ENCODE assay signal across 13 cellular contexts in the genomic region with DNA sequence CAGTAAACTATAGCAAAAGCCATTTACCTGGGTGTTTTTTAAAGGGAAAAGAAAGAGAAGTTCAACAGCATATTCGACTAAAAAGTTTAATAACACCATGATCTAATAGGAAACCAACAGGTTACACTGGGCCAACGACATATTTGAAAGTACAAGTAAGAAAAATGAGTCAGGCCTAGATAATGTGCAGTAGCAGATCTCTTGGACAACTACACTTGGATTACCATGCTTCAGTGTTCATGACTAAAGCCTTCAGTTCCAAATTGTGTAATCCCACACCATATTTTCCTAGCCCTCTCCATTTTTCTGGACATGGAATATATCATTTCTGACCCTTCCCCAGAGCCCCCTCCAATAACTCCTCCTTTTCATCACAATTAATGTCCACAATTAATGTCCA. TPM values are rescaled to one million over a fixed set of nuclear protein-coding genes. Genes with fewer than 3 reads are reported as not detected.
DNase-seq lines count a peak whose midpoint lies in the region; ATAC-seq and TF ChIP-seq lines count a peak whose summit lies in the region.
"Had no signal": no experiment of that assay in that cellular context is flagged by ENCODE, and none has a peak within 500 bp of the region (broad histone marks: within the 10 kb centered on the region; RNA-seq: fewer than 3 reads in every experiment).

No MANE protein-coding gene starts in this region.

- no peaks in the 10 kb centered on the region for H3K36me3 ChIP-seq in BJ (ENCODE audit: control insufficient read depth, insufficient read depth, low read length)

- no peak for ATAC-seq in activated T-helper 17 cell treated with anti-CD3 and anti-CD28 coated beads, Interleukin-2, amount 50 U/mL, for 72 hours (replicated peaks)
- ATAC-seq in HG03432 (IDR thresholded peaks at IDR 0.05; ENCODE audit: unreplicated experiment) = no peak
- ATAC-seq: naive thymus-derived CD8-positive, alpha-beta T cell had no signal

- no peaks in the 10 kb centered on the region for H3K36me3 Mint-ChIP-seq in activated T-helper 17 cell treated with anti-CD3 and anti-CD28 coated beads, Interleukin-2, amount 50 U/mL, for 72 hours (ENCODE audit: low read depth)
- H3K36me3 Mint-ChIP-seq in glutamatergic neuron (ENCODE audit: unreplicated experiment) = no peaks in the 10 kb centered on the region
- H3K36me3 Mint-ChIP-seq: naive thymus-derived CD8-positive, alpha-beta T cell had no signal

- H3K27me3 ChIP-seq in BJ (ENCODE audit: control insufficient read depth, insufficient read depth, low read length) = no peaks in the 10 kb centered on the region
- H3K27me3 ChIP-seq: dorsolateral prefrontal cortex had no signal

- POLR2A ChIA-PET in BJ (lab: Charles Lee) = no interaction called here

- TF ChIP-seq CTCF in BJ (IDR thresholded peaks at IDR 0.05; ENCODE audit: insufficient read depth, low read depth, low read length) (no peak), choroid plexus epithelial cell (conservative IDR thresholded peaks at IDR 0.05; ENCODE audit: low read depth, low read length) (no peak), glutamatergic neuron (IDR thresholded peaks at IDR 0.05; ENCODE audit: partially characterized antibody, unreplicated experiment) (no peak)

- H3K27ac Mint-ChIP-seq in activated T-helper 17 cell treated with anti-CD3 and anti-CD28 coated beads, Interleukin-2, amount 50 U/mL, for 72 hours = no peak overlapping the region
- H3K27ac Mint-ChIP-seq in glutamatergic neuron (ENCODE audit: unreplicated experiment) = no peak overlapping the region
- H3K27ac Mint-ChIP-seq: naive thymus-derived CD8-positive, alpha-beta T cell had no signal

- no peaks in the 10 kb centered on the region for H3K4me1 Mint-ChIP-seq in activated T-helper 17 cell treated with anti-CD3 and anti-CD28 coated beads, Interleukin-2, amount 50 U/mL, for 72 hours
- H3K4me1 Mint-ChIP-seq in glutamatergic neuron (ENCODE audit: low read depth, unreplicated experiment) = no peaks in the 10 kb centered on the region
- H3K4me1 Mint-ChIP-seq: naive thymus-derived CD8-positive, alpha-beta T cell had no signal

- DNase-seq in BJ (ENCODE audit: low read depth) (peak; percentile 53), LHCN-M2 (ENCODE audit: low read depth) (peak; percentile 84), choroid plexus epithelial cell (ENCODE audit: low read depth) (peak; percentile 93), non-pigmented ciliary epithelial cell (ENCODE audit: low read depth) (peak; percentile 89), iPS-NIHi11 (ENCODE audit: low spot score) (no peak), glutamatergic neuron (no peak)
- DNase-seq: activated CD4-positive, alpha-beta T cell treated with anti-CD3 and anti-CD28 coated beads for 1 hour; dorsolateral prefrontal cortex; KG1; naive thymus-derived CD8-positive, alpha-beta T cell; stimulated activated naive CD4-positive, alpha-beta T cell treated with Interleukin-2 at 50 U/mL for 16 hours had no signal

- no peaks in the 10 kb centered on the region for H3K27me3 Mint-ChIP-seq in activated T-helper 17 cell treated with anti-CD3 and anti-CD28 coated beads, Interleukin-2, amount 50 U/mL, for 72 hours
- H3K27me3 Mint-ChIP-seq in glutamatergic neuron (ENCODE audit: unreplicated experiment) = no peaks in the 10 kb centered on the region
- H3K27me3 Mint-ChIP-seq: naive thymus-derived CD8-positive, alpha-beta T cell had no signal

- H3K4me3 ChIP-seq in BJ (ENCODE audit: low read depth, low read length) (no peak overlapping the region), choroid plexus epithelial cell (ENCODE audit: low read depth, low read length) (no peak overlapping the region)
- H3K4me3 ChIP-seq: dorsolateral prefrontal cortex had no signal

- H3K9me3 Mint-ChIP-seq in activated T-helper 17 cell treated with anti-CD3 and anti-CD28 coated beads, Interleukin-2, amount 50 U/mL, for 72 hours = peaks cover 14% of the 10 kb centered on the region
- H3K9me3 Mint-ChIP-seq in glutamatergic neuron (ENCODE audit: unreplicated experiment) = no peaks in the 10 kb centered on the region

- CTCF ChIA-PET in BJ (lab: Yijun Ruan, JAX) = no interaction called here

- H3K4me3 Mint-ChIP-seq in activated T-helper 17 cell treated with anti-CD3 and anti-CD28 coated beads, Interleukin-2, amount 50 U/mL, for 72 hours = no peak overlapping the region
- no peak overlapping the region for H3K4me3 Mint-ChIP-seq in glutamatergic neuron (ENCODE audit: unreplicated experiment)
- H3K4me3 Mint-ChIP-seq: naive thymus-derived CD8-positive, alpha-beta T cell had no signal

RNA-seq across cellular contexts. Expression of gene FIGN, which starts 39.1 kb away (rescaled TPM):
- polyA plus RNA-seq in BJ (2011; rRNA removed) = 2.4 and 3.0 TPM in 2 replicates
- polyA minus RNA-seq in BJ (2011; rRNA and poly(A)+ RNA removed) = 2.1 and 2.7 TPM in 2 replicates
- total RNA-seq in LHCN-M2 (2014; rRNA removed) (3.7 and 5.4 TPM in 2 replicates), glutamatergic neuron (ENCODE audit: unreplicated experiment) (12.4 TPM)
- polyA plus RNA-seq in LHCN-M2 (2012) = 2.0 TPM
- not detected for total RNA-seq in activated T-helper 17 cell treated with anti-CD3 and anti-CD28 coated beads, Interleukin-2, amount 50 U/mL, for 72 hours
- total RNA-seq: naive thymus-derived CD8-positive, alpha-beta T cell had no signal
- polyA plus RNA-seq: naive thymus-derived CD8-positive, alpha-beta T cell had no signal

Comparison
In these comparisons a context has a peak if more than half of its experiments do, and no peak if none do; other contexts are left out.
1. DNase-seq: peak in BJ (single experiment), LHCN-M2 (single experiment), choroid plexus epithelial cell (single experiment) and non-pigmented ciliary epithelial cell (single experiment); none in iPS-NIHi11 (single experiment) and glutamatergic neuron (single experiment).